In genomic region chr22:20131856-20132685, GRCh38 we compare ENCODE assay signal across 6 cellular contexts. TPM values are rescaled to one million over a fixed set of nuclear protein-coding genes. Genes with fewer than 3 reads are reported as not detected.
A peak's percentile ranks its signal among the peaks of the same experiment; 100 is the strongest.
DNase-seq lines count a peak whose midpoint lies in the region; ATAC-seq and TF ChIP-seq lines count a peak whose summit lies in the region.

No MANE protein-coding gene starts in this region.

- POLR2A ChIA-PET in activated naive CD8-positive, alpha-beta T cell treated with anti-CD3 and anti-CD28 coated beads, Interleukin-2, amount 10 ng/mL, durations not matched to agents 7 days and 5 days (lab: Charles Lee): no interaction called here

- H3K27me3 Mint-ChIP-seq in activated naive CD8-positive, alpha-beta T cell treated with anti-CD3 and anti-CD28 coated beads, Interleukin-2, amount 10 ng/mL, durations not matched to agents 7 days and 5 days: no peaks in the 10 kb centered on the region
- H3K27me3 Mint-ChIP-seq in mesothelial cell of epicardium (ENCODE audit: low read depth): no peaks in the 10 kb centered on the region

- peak; percentile 5 for ATAC-seq in activated naive CD8-positive, alpha-beta T cell treated with anti-CD3 and anti-CD28 coated beads, Interleukin-2, amount 10 ng/mL, durations not matched to agents 7 days and 5 days (ENCODE audit: low read depth)

- H3K4me1 Mint-ChIP-seq in activated naive CD8-positive, alpha-beta T cell treated with anti-CD3 and anti-CD28 coated beads, Interleukin-2, amount 10 ng/mL, durations not matched to agents 7 days and 5 days: peaks cover 11% of the 10 kb centered on the region
- peaks cover 13% of the 10 kb centered on the region for H3K4me1 Mint-ChIP-seq in mesothelial cell of epicardium

- H3K27ac Mint-ChIP-seq in activated naive CD8-positive, alpha-beta T cell treated with anti-CD3 and anti-CD28 coated beads, Interleukin-2, amount 10 ng/mL, durations not matched to agents 7 days and 5 days: peak overlapping the region; percentile 12
- no peak overlapping the region for H3K27ac Mint-ChIP-seq in mesothelial cell of epicardium

- H3K4me3 Mint-ChIP-seq in activated naive CD8-positive, alpha-beta T cell treated with anti-CD3 and anti-CD28 coated beads, Interleukin-2, amount 10 ng/mL, durations not matched to agents 7 days and 5 days: peak overlapping the region; percentile 68
- peak overlapping the region; percentile 67 for H3K4me3 Mint-ChIP-seq in mesothelial cell of epicardium

- TF ChIP-seq CTCF in mesothelial cell of epicardium (IDR thresholded peaks at IDR 0.05; ENCODE audit: unreplicated experiment): no peak

- H3K36me3 Mint-ChIP-seq in activated naive CD8-positive, alpha-beta T cell treated with anti-CD3 and anti-CD28 coated beads, Interleukin-2, amount 10 ng/mL, durations not matched to agents 7 days and 5 days: no peaks in the 10 kb centered on the region
- H3K36me3 Mint-ChIP-seq in mesothelial cell of epicardium: peaks cover 3% of the 10 kb centered on the region

- H3K9me3 Mint-ChIP-seq in activated naive CD8-positive, alpha-beta T cell treated with anti-CD3 and anti-CD28 coated beads, Interleukin-2, amount 10 ng/mL, durations not matched to agents 7 days and 5 days: no peaks in the 10 kb centered on the region
- H3K9me3 Mint-ChIP-seq in mesothelial cell of epicardium: no peaks in the 10 kb centered on the region

- DNase-seq in NCI-H748 (lab: John Stamatoyannopoulos, UW; ENCODE audit: unreplicated experiment) (peak; percentile 32), NCI-H748 treated with DMSO at 0.1 percent for 48 hours (lab: John Stamatoyannopoulos, UW) (no peak), mesothelial cell of epicardium (ENCODE audit: low spot score in 2 of 2, unreplicated experiment in 2 of 2) (no peak), cerebellum (ENCODE audit: low spot score) (no peak), NCI-H2196 (lab: John Stamatoyannopoulos, UW; ENCODE audit: unreplicated experiment) (no peak)
- DNase-seq in activated naive CD8-positive, alpha-beta T cell treated with anti-CD3 and anti-CD28 coated beads, Interleukin-2, amount 10 ng/mL, durations not matched to agents 7 days and 5 days: peak; percentile 59

RNA-seq across cellular contexts. Expression of gene ZDHHC8, which starts 0.5 kb away (rescaled TPM):
- 10 to 100 TPM; 64.1 to 66.9 TPM for total RNA-seq in activated naive CD8-positive, alpha-beta T cell treated with anti-CD3 and anti-CD28 coated beads, Interleukin-2, amount 10 ng/mL, durations not matched to agents 7 days and 5 days
- total RNA-seq in mesothelial cell of epicardium: 82.4 to 86.2 TPM (median 82.4 TPM) in 3 replicates
- 7.7 TPM for total RNA-seq in cerebellum

RNA-seq across cellular contexts. Expression of gene TRMT2A, which starts 15.0 kb away (rescaled TPM):
- 100 to 1,000 TPM; 107 to 118 TPM for total RNA-seq in activated naive CD8-positive, alpha-beta T cell treated with anti-CD3 and anti-CD28 coated beads, Interleukin-2, amount 10 ng/mL, durations not matched to agents 7 days and 5 days
- 68.7 to 78.1 TPM (median 76.0 TPM) in 3 replicates for total RNA-seq in mesothelial cell of epicardium
- total RNA-seq in cerebellum: 33.6 TPM

RNA-seq across cellular contexts. Expression of gene RANBP1, which starts 16.2 kb away (rescaled TPM):
- 100 to 1,000 TPM; 190 to 203 TPM for total RNA-seq in activated naive CD8-positive, alpha-beta T cell treated with anti-CD3 and anti-CD28 coated beads, Interleukin-2, amount 10 ng/mL, durations not matched to agents 7 days and 5 days
- total RNA-seq in mesothelial cell of epicardium: 154 to 155 TPM (median 154 TPM) in 3 replicates
- total RNA-seq in cerebellum: 90.7 TPM

RNA-seq across cellular contexts. Expression of gene CCDC188, which starts 18.8 kb away (rescaled TPM):
- under 1 TPM in 1 of 2 experiments, not detected in 1; 0.51 TPM for total RNA-seq in activated naive CD8-positive, alpha-beta T cell treated with anti-CD3 and anti-CD28 coated beads, Interleukin-2, amount 10 ng/mL, durations not matched to agents 7 days and 5 days
- total RNA-seq in mesothelial cell of epicardium (not detected in 3 replicates), cerebellum (1.4 TPM)

RNA-seq across cellular contexts. Expression of gene DGCR8, which starts 52.0 kb away (rescaled TPM):
- total RNA-seq in activated naive CD8-positive, alpha-beta T cell treated with anti-CD3 and anti-CD28 coated beads, Interleukin-2, amount 10 ng/mL, durations not matched to agents 7 days and 5 days: 10 to 100 TPM; 54.3 to 54.5 TPM
- total RNA-seq in mesothelial cell of epicardium (69.4 to 72.3 TPM (median 71.5 TPM) in 3 replicates), cerebellum (45.4 TPM)

Comparison
In these comparisons a context has a peak if more than half of its experiments do, and no peak if none do; other contexts are left out.
1. DNase-seq: peak in NCI-H748 (single experiment) and activated naive CD8-positive, alpha-beta T cell treated with anti-CD3 and anti-CD28 coated beads, Interleukin-2, amount 10 ng/mL, durations not matched to agents 7 days and 5 days (single experiment); none in NCI-H748 treated with DMSO at 0.1 percent for 48 hours (single experiment), mesothelial cell of epicardium (0 of 2), cerebellum (single experiment) and NCI-H2196 (single experiment).